In genomic region chr5:75891736-75892135, GRCh38 we compare ENCODE assay signal across 5 cellular contexts.
"Had no signal": no experiment of that assay in that cellular context is flagged by ENCODE, and none has a peak within 500 bp of the region (broad histone marks: within the 10 kb centered on the region; RNA-seq: fewer than 3 reads in every experiment).

No MANE protein-coding gene starts in this region.

- ATAC-seq: HepG2, K562 had no signal

- H3K27ac ChIP-seq: HL-60 had no signal

- H3K4me3 Mint-ChIP-seq: IgD-negative memory B cell had no signal

- H3K27me3 Mint-ChIP-seq: IgD-negative memory B cell had no signal

- H3K27ac Mint-ChIP-seq: IgD-negative memory B cell had no signal

- H3K4me3 ChIP-seq: K562 had no signal

- DNase-seq: IMR-90 had no signal
